Comparison of ENCODE assay signal across 37 cellular contexts in genomic region chrX:11365426-11365825, GRCh38.
"Had no signal": no experiment of that assay in that cellular context is flagged by ENCODE, and none has a peak within 500 bp of the region (broad histone marks: within the 10 kb centered on the region; RNA-seq: fewer than 3 reads in every experiment).

No MANE protein-coding gene starts in this region.

- H3K27ac Mint-ChIP-seq: activated CD4-positive, alpha-beta memory T cell treated with anti-CD3 and anti-CD28 coated beads for 36 hours; activated CD4-positive, alpha-beta T cell treated with anti-CD3 and anti-CD28 coated beads for 36 hours; activated CD4-positive, alpha-beta T cell treated with anti-CD3 and anti-CD28 coated beads, Interleukin-2, amount 10 ng/mL, durations not matched to agents 24 days and 14 days; activated CD8-positive, alpha-beta memory T cell treated with anti-CD3 and anti-CD28 coated beads, Interleukin-2, amount 10 ng/mL, durations not matched to agents 7 days and 5 days; activated CD8-positive, alpha-beta T cell treated with anti-CD3 and anti-CD28 coated beads, Interleukin-2, amount 10 ng/mL, durations not matched to agents 7 days and 5 days; activated naive CD4-positive, alpha-beta T cell treated with anti-CD3 and anti-CD28 coated beads for 36 hours; activated naive CD4-positive, alpha-beta T cell treated with anti-CD3 and anti-CD28 coated beads, Interleukin-2, amount 50 U/mL, for 24 hours; activated naive CD8-positive, alpha-beta T cell treated with anti-CD3 and anti-CD28 coated beads for 36 hours; activated naive CD8-positive, alpha-beta T cell treated with anti-CD3 and anti-CD28 coated beads, Interleukin-2, amount 50 U/mL, for 24 hours; activated T-helper 1 cell treated with anti-CD3 and anti-CD28 coated beads, Interleukin-12 subunit alpha, Interleukin-12 subunit beta, Interleukin-2, Interleukin-4 antibody, amounts not matched to agents 30 ng/mL and 10 ng/mL and 1 ng/mL, durations not matched to agents 14 hours and 24 hours and 36 hours; activated T-helper 2 cell treated with anti-CD3 and anti-CD28 coated beads, Interferon-gamma antibody, Interleukin-2, Interleukin-4, amounts not matched to agents 10 μg/mL and 5 μg/mL and 100 μg/mL, durations not matched to agents 14 hours and 24 hours and 36 hours; endodermal cell; T-helper 17 cell; T-helper 2 cell treated with Interferon-gamma antibody and Interleukin-4, amounts not matched to agents 5 μg/mL and 100 μg/mL, for 36 hours had no signal

- H3K4me1 Mint-ChIP-seq: activated CD4-positive, alpha-beta T cell treated with anti-CD3 and anti-CD28 coated beads for 36 hours; activated CD4-positive, alpha-beta T cell treated with anti-CD3 and anti-CD28 coated beads, Interleukin-2, amount 10 ng/mL, durations not matched to agents 24 days and 14 days; activated CD8-positive, alpha-beta memory T cell treated with anti-CD3 and anti-CD28 coated beads, Interleukin-2, amount 10 ng/mL, durations not matched to agents 7 days and 5 days; activated naive CD4-positive, alpha-beta T cell treated with anti-CD3 and anti-CD28 coated beads, Interleukin-2, amount 50 U/mL, for 24 hours; activated naive CD8-positive, alpha-beta T cell treated with anti-CD3 and anti-CD28 coated beads for 36 hours; activated naive CD8-positive, alpha-beta T cell treated with anti-CD3 and anti-CD28 coated beads, Interleukin-2, amount 50 U/mL, for 24 hours; endodermal cell; T-helper 17 cell had no signal

- H3K27ac ChIP-seq: adrenal gland, body of pancreas, colonic mucosa, dorsolateral prefrontal cortex, esophagus muscularis mucosa, foreskin keratinocyte, gastrocnemius medialis, heart left ventricle had no signal

- H3K4me3 ChIP-seq: adrenal gland, body of pancreas, colonic mucosa, dorsolateral prefrontal cortex, esophagus muscularis mucosa, gastrocnemius medialis, heart left ventricle had no signal

- ATAC-seq: activated CD4-positive, alpha-beta T cell treated with anti-CD3 and anti-CD28 coated beads for 36 hours; activated CD8-positive, alpha-beta memory T cell treated with anti-CD3 and anti-CD28 coated beads, Interleukin-2, amount 10 ng/mL, durations not matched to agents 7 days and 5 days; activated CD8-positive, alpha-beta T cell treated with anti-CD3 and anti-CD28 coated beads, Interleukin-2, amount 10 ng/mL, durations not matched to agents 7 days and 5 days; activated naive CD8-positive, alpha-beta T cell treated with anti-CD3 and anti-CD28 coated beads, Interleukin-2, amount 50 U/mL, for 24 hours; body of pancreas; foreskin keratinocyte; gastrocnemius medialis; heart left ventricle; T-helper 17 cell had no signal

- H3K4me3 Mint-ChIP-seq: activated CD4-positive, alpha-beta memory T cell treated with anti-CD3 and anti-CD28 coated beads for 36 hours; activated CD4-positive, alpha-beta T cell treated with anti-CD3 and anti-CD28 coated beads for 36 hours; activated CD4-positive, alpha-beta T cell treated with anti-CD3 and anti-CD28 coated beads, Interleukin-2, amount 10 ng/mL, durations not matched to agents 24 days and 14 days; activated CD8-positive, alpha-beta memory T cell treated with anti-CD3 and anti-CD28 coated beads, Interleukin-2, amount 10 ng/mL, durations not matched to agents 7 days and 5 days; activated CD8-positive, alpha-beta T cell treated with anti-CD3 and anti-CD28 coated beads, Interleukin-2, amount 10 ng/mL, durations not matched to agents 7 days and 5 days; activated naive CD4-positive, alpha-beta T cell treated with anti-CD3 and anti-CD28 coated beads for 36 hours; activated naive CD4-positive, alpha-beta T cell treated with anti-CD3 and anti-CD28 coated beads, Interleukin-2, amount 50 U/mL, for 24 hours; activated naive CD8-positive, alpha-beta T cell treated with anti-CD3 and anti-CD28 coated beads for 36 hours; activated naive CD8-positive, alpha-beta T cell treated with anti-CD3 and anti-CD28 coated beads, Interleukin-2, amount 50 U/mL, for 24 hours; activated T-helper 1 cell treated with anti-CD3 and anti-CD28 coated beads, Interleukin-12 subunit alpha, Interleukin-12 subunit beta, Interleukin-2, Interleukin-4 antibody, amounts not matched to agents 30 ng/mL and 10 ng/mL and 1 ng/mL, durations not matched to agents 14 hours and 24 hours and 36 hours; dendritic cell treated with granulocyte-macrophage colony-stimulating factor and Interleukin-4, amounts not matched to agents 40 ng/mL and 50 ng/mL, for 4 days; endodermal cell; T-helper 17 cell; T-helper 2 cell treated with Interferon-gamma antibody and Interleukin-4, amounts not matched to agents 5 μg/mL and 100 μg/mL, for 36 hours had no signal

- H3K36me3 Mint-ChIP-seq: activated CD4-positive, alpha-beta memory T cell treated with anti-CD3 and anti-CD28 coated beads for 36 hours; activated CD8-positive, alpha-beta memory T cell treated with anti-CD3 and anti-CD28 coated beads, Interleukin-2, amount 10 ng/mL, durations not matched to agents 7 days and 5 days; activated naive CD4-positive, alpha-beta T cell treated with anti-CD3 and anti-CD28 coated beads, Interleukin-2, amount 50 U/mL, for 24 hours; activated naive CD8-positive, alpha-beta T cell treated with anti-CD3 and anti-CD28 coated beads for 36 hours had no signal

- DNase-seq: activated CD4-positive, alpha-beta memory T cell treated with anti-CD3 and anti-CD28 coated beads for 36 hours; activated CD4-positive, alpha-beta T cell treated with anti-CD3 and anti-CD28 coated beads for 36 hours; activated CD4-positive, alpha-beta T cell treated with anti-CD3 and anti-CD28 coated beads, Interleukin-2, amount 10 ng/mL, durations not matched to agents 24 days and 14 days; activated CD4-positive, CD25-positive, alpha-beta regulatory T cell; activated CD4-positive, CD25-positive, alpha-beta regulatory T cell treated with anti-CD3 and anti-CD28 coated beads, Interleukin-2, amount 50 U/mL, for 72 hours; activated CD8-positive, alpha-beta memory T cell treated with anti-CD3 and anti-CD28 coated beads, Interleukin-2, amount 10 ng/mL, durations not matched to agents 7 days and 5 days; activated CD8-positive, alpha-beta memory T cell treated with anti-CD3 and anti-CD28 coated beads, Interleukin-2, amount 50 U/mL, for 4 hours; activated CD8-positive, alpha-beta T cell treated with anti-CD3 and anti-CD28 coated beads, Interleukin-2, amount 10 ng/mL, durations not matched to agents 7 days and 5 days; activated effector memory CD4-positive, alpha-beta T cell treated with anti-CD3 and anti-CD28 coated beads, Interleukin-2, amount 50 U/mL, for 16 hours; activated naive CD4-positive, alpha-beta T cell treated with anti-CD3 and anti-CD28 coated beads for 36 hours; activated naive CD8-positive, alpha-beta T cell treated with anti-CD3 and anti-CD28 coated beads for 36 hours; activated naive CD8-positive, alpha-beta T cell treated with anti-CD3 and anti-CD28 coated beads, Interleukin-2, amount 50 U/mL, for 24 hours; activated T-cell treated with anti-CD3 and anti-CD28 coated beads, Interleukin-2, amount 50 U/mL, for 1 hour; activated T-cell treated with anti-CD3 and anti-CD28 coated beads, Interleukin-2, amount 50 U/mL, for 48 hours; adrenal gland; amygdala; aorta; body of pancreas; caudate nucleus; colonic mucosa; dorsolateral prefrontal cortex; effector memory CD4-positive, alpha-beta T cell; endodermal cell; erythroblast; foreskin keratinocyte; gastrocnemius medialis; glutamatergic neuron; heart left ventricle; T-helper 1 cell; T-helper 17 cell; T1000 had no signal

- H3K27me3 Mint-ChIP-seq: activated CD4-positive, alpha-beta memory T cell treated with anti-CD3 and anti-CD28 coated beads for 36 hours; activated CD4-positive, alpha-beta T cell treated with anti-CD3 and anti-CD28 coated beads for 36 hours; activated CD4-positive, alpha-beta T cell treated with anti-CD3 and anti-CD28 coated beads, Interleukin-2, amount 10 ng/mL, durations not matched to agents 24 days and 14 days; activated CD8-positive, alpha-beta memory T cell treated with anti-CD3 and anti-CD28 coated beads, Interleukin-2, amount 10 ng/mL, durations not matched to agents 7 days and 5 days; activated naive CD4-positive, alpha-beta T cell treated with anti-CD3 and anti-CD28 coated beads, Interleukin-2, amount 50 U/mL, for 24 hours; activated naive CD8-positive, alpha-beta T cell treated with anti-CD3 and anti-CD28 coated beads for 36 hours; activated naive CD8-positive, alpha-beta T cell treated with anti-CD3 and anti-CD28 coated beads, Interleukin-2, amount 50 U/mL, for 24 hours; dendritic cell treated with granulocyte-macrophage colony-stimulating factor and Interleukin-4, amounts not matched to agents 40 ng/mL and 50 ng/mL, for 4 days; T-helper 17 cell had no signal

- H3K9me3 Mint-ChIP-seq: activated CD4-positive, alpha-beta T cell treated with anti-CD3 and anti-CD28 coated beads, Interleukin-2, amount 10 ng/mL, durations not matched to agents 24 days and 14 days; activated naive CD4-positive, alpha-beta T cell treated with anti-CD3 and anti-CD28 coated beads for 36 hours; activated naive CD4-positive, alpha-beta T cell treated with anti-CD3 and anti-CD28 coated beads, Interleukin-2, amount 50 U/mL, for 24 hours; activated naive CD8-positive, alpha-beta T cell treated with anti-CD3 and anti-CD28 coated beads for 36 hours; activated naive CD8-positive, alpha-beta T cell treated with anti-CD3 and anti-CD28 coated beads, Interleukin-2, amount 50 U/mL, for 24 hours; activated T-helper 1 cell treated with anti-CD3 and anti-CD28 coated beads, Interleukin-12 subunit alpha, Interleukin-12 subunit beta, Interleukin-2, Interleukin-4 antibody, amounts not matched to agents 30 ng/mL and 10 ng/mL and 1 ng/mL, durations not matched to agents 14 hours and 24 hours and 36 hours; activated T-helper 2 cell treated with anti-CD3 and anti-CD28 coated beads, Interferon-gamma antibody, Interleukin-2, Interleukin-4, amounts not matched to agents 10 μg/mL and 5 μg/mL and 100 μg/mL, durations not matched to agents 14 hours and 24 hours and 36 hours; dendritic cell treated with granulocyte-macrophage colony-stimulating factor and Interleukin-4, amounts not matched to agents 40 ng/mL and 50 ng/mL, for 4 days; T-helper 2 cell treated with Interferon-gamma antibody and Interleukin-4, amounts not matched to agents 5 μg/mL and 100 μg/mL, for 36 hours had no signal
